Comparison of ENCODE assay signal across 13 cellular contexts in the genomic region with DNA sequence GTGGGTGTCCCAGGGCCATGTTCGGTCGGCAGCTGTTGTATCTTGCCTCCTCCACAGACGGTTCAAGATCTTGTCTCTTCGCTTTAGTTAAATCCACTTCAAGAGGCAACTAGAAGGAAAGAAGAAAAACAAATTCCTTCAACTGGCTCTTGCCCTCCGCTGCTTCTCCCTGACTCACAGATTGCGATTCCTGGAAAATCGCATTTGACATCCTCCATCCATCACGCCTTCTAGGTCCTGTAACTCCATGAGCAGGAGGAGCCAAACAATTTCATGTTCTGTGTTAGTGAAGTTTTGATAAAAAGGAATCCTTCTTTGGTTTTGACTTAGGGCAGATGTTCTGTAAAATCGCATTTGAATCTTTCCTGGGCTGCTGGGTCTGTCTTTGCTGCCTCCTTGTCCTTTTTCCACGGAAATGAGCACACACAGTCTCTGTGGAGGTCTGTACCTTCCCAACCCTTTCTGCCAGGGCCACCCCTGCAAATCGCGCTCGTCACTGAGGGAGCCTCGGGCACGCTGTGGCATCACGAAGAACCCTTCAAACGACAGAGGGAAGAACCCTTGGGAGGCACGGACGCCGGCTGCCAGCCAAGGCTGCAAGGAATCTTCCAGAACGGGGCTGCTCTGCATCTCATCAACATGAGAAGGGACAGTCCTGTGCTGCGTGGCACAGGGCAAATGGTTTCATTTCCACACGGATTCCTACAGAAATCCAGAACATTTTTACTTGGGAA. TPM values are rescaled to one million over a fixed set of nuclear protein-coding genes. Genes with fewer than 3 reads are reported as not detected.
DNase-seq lines count a peak whose midpoint lies in the region; ATAC-seq and TF ChIP-seq lines count a peak whose summit lies in the region.
"Had no signal": no experiment of that assay in that cellular context is flagged by ENCODE, and none has a peak within 500 bp of the region (broad histone marks: within the 10 kb centered on the region; RNA-seq: fewer than 3 reads in every experiment).

No MANE protein-coding gene starts in this region.

- H3K27me3 Mint-ChIP-seq in activated T-cell treated with anti-CD3 and anti-CD28 coated beads, Interleukin-2, amount 50 U/mL, for 24 hours: no peaks in the 10 kb centered on the region
- no peaks in the 10 kb centered on the region for H3K27me3 Mint-ChIP-seq in IgD-negative memory B cell
- H3K27me3 Mint-ChIP-seq in endodermal cell (ENCODE audit: insufficient read depth): no peaks in the 10 kb centered on the region
- H3K27me3 Mint-ChIP-seq in mesothelial cell of epicardium (ENCODE audit: low read depth): no peaks in the 10 kb centered on the region

- H3K36me3 ChIP-seq in endodermal cell (ENCODE audit: control insufficient read depth, insufficient read depth, low read length): peaks cover 85% of the 10 kb centered on the region

- peaks cover 32% of the 10 kb centered on the region for H3K4me1 Mint-ChIP-seq in activated T-cell treated with anti-CD3 and anti-CD28 coated beads, Interleukin-2, amount 50 U/mL, for 24 hours (ENCODE audit: low read depth)
- H3K4me1 Mint-ChIP-seq in IgD-negative memory B cell (peaks cover 0 to 10% (median 7%) of the 10 kb centered on the region in 3 donors), endodermal cell (peaks cover 15% of the 10 kb centered on the region), mesothelial cell of epicardium (no peaks in the 10 kb centered on the region)
- peaks cover 8% of the 10 kb centered on the region for H3K4me1 Mint-ChIP-seq in stimulated activated effector memory CD8-positive, alpha-beta T cell treated with anti-CD3 and anti-CD28 coated beads, Interleukin-12 subunit alpha, Interleukin-12 subunit beta, amount 100 ng/mL, for 72 hours

- 94 to 95% methylated on average over 22 to 23 of the region's 23 CpGs for WGBS in endodermal cell (ENCODE audit: insufficient coverage in 1 of 2, insufficient read length in 1 of 2), 2 experiments

- H3K27ac Mint-ChIP-seq in activated T-cell treated with anti-CD3 and anti-CD28 coated beads, Interleukin-2, amount 50 U/mL, for 24 hours: peak overlapping the region; percentile 68
- H3K27ac Mint-ChIP-seq in IgD-negative memory B cell (peak overlapping the region in 2 of 3 donors; percentile 61 to 76), endodermal cell (peak overlapping the region; percentile 0), mesothelial cell of epicardium (no peak overlapping the region)
- peak overlapping the region; percentile 87 for H3K27ac Mint-ChIP-seq in stimulated activated effector memory CD8-positive, alpha-beta T cell treated with anti-CD3 and anti-CD28 coated beads, Interleukin-12 subunit alpha, Interleukin-12 subunit beta, amount 100 ng/mL, for 72 hours

- no peak overlapping the region for H3K27ac ChIP-seq in endodermal cell (ENCODE audit: low read depth, low read length)
- H3K27ac ChIP-seq: VCaP had no signal

- H3K9ac ChIP-seq in endodermal cell (ENCODE audit: extremely low read depth, low read length, poor library complexity, severe bottlenecking): no peak overlapping the region

- H3K4me3 ChIP-seq in endodermal cell (ENCODE audit: low read length): no peak overlapping the region

- ATAC-seq in stimulated activated effector memory CD8-positive, alpha-beta T cell treated with anti-CD3 and anti-CD28 coated beads, Interleukin-12 subunit alpha, Interleukin-12 subunit beta, amount 100 ng/mL, for 72 hours: no peak
- no peak for ATAC-seq in SK-N-SH treated with all-trans-retinoic acid at 6 μM for 48 hours

- no peaks in the 10 kb centered on the region for H3K4me1 ChIP-seq in endodermal cell (ENCODE audit: control insufficient read depth, insufficient read depth, low read length)

- H3K27me3 ChIP-seq in endodermal cell (ENCODE audit: control insufficient read depth, insufficient read depth, low read length, poor library complexity, severe bottlenecking): no peaks in the 10 kb centered on the region

- peaks cover 84% of the 10 kb centered on the region for H3K36me3 Mint-ChIP-seq in activated T-cell treated with anti-CD3 and anti-CD28 coated beads, Interleukin-2, amount 50 U/mL, for 24 hours (ENCODE audit: low read depth)
- H3K36me3 Mint-ChIP-seq in IgD-negative memory B cell (peaks cover 4% of the 10 kb centered on the region), endodermal cell (ENCODE audit: low read depth) (peaks cover 90% of the 10 kb centered on the region), mesothelial cell of epicardium (peaks cover 61% of the 10 kb centered on the region)
- peaks cover 93% of the 10 kb centered on the region for H3K36me3 Mint-ChIP-seq in stimulated activated effector memory CD8-positive, alpha-beta T cell treated with anti-CD3 and anti-CD28 coated beads, Interleukin-12 subunit alpha, Interleukin-12 subunit beta, amount 100 ng/mL, for 72 hours

- no peak for TF ChIP-seq CTCF in endodermal cell (conservative IDR thresholded peaks at IDR 0.05)
- TF ChIP-seq CTCF in mesothelial cell of epicardium (IDR thresholded peaks at IDR 0.05; ENCODE audit: unreplicated experiment): no peak

- no peak overlapping the region for H3K4me3 Mint-ChIP-seq in activated T-cell treated with anti-CD3 and anti-CD28 coated beads, Interleukin-2, amount 50 U/mL, for 24 hours
- H3K4me3 Mint-ChIP-seq in IgD-negative memory B cell: peak overlapping the region in 2 of 4 donors; percentile 10 to 43
- no peak overlapping the region for H3K4me3 Mint-ChIP-seq in endodermal cell
- H3K4me3 Mint-ChIP-seq in stimulated activated effector memory CD8-positive, alpha-beta T cell treated with anti-CD3 and anti-CD28 coated beads, Interleukin-12 subunit alpha, Interleukin-12 subunit beta, amount 100 ng/mL, for 72 hours: no peak overlapping the region
- no peak overlapping the region for H3K4me3 Mint-ChIP-seq in mesothelial cell of epicardium

- H3K9me3 ChIP-seq in endodermal cell (ENCODE audit: control insufficient read depth, low read length): no peaks in the 10 kb centered on the region

- no peaks in the 10 kb centered on the region for H3K9me3 Mint-ChIP-seq in activated T-cell treated with anti-CD3 and anti-CD28 coated beads, Interleukin-2, amount 50 U/mL, for 24 hours
- H3K9me3 Mint-ChIP-seq in IgD-negative memory B cell (no peaks in the 10 kb centered on the region), endodermal cell (no peaks in the 10 kb centered on the region), mesothelial cell of epicardium (no peaks in the 10 kb centered on the region)
- H3K9me3 Mint-ChIP-seq in stimulated activated effector memory CD8-positive, alpha-beta T cell treated with anti-CD3 and anti-CD28 coated beads, Interleukin-12 subunit alpha, Interleukin-12 subunit beta, amount 100 ng/mL, for 72 hours: no peaks in the 10 kb centered on the region

- DNase-seq in activated T-cell treated with anti-CD3 and anti-CD28 coated beads, Interleukin-2, amount 50 U/mL, for 24 hours: no peak
- DNase-seq in activated T-cell treated with anti-CD3 and anti-CD28 coated beads, Interleukin-2, amount 50 U/mL, for 1 hour: no peak
- DNase-seq in endodermal cell: no peak
- no peak for DNase-seq in stimulated activated effector memory CD8-positive, alpha-beta T cell treated with anti-CD3 and anti-CD28 coated beads, Interleukin-12 subunit alpha, Interleukin-12 subunit beta, amount 100 ng/mL, for 72 hours (ENCODE audit: low spot score in 2 of 2)
- DNase-seq in NCI-H1417 (lab: John Stamatoyannopoulos, UW): no peak
- no peak for DNase-seq in mesothelial cell of epicardium (ENCODE audit: low spot score in 2 of 2, unreplicated experiment in 2 of 2)
- DNase-seq: ACHN; EL; NK-92 treated with Interleukin-12 subunit alpha and Interleukin-12 subunit beta, amount 100 ng/mL, for 24 hours; RPMI8226 had no signal

TF ChIP-seq in SK-N-SH treated with all-trans-retinoic acid at 6 μM for 48 hours, 23 proteins besides CTCF, POLR2A, EP300 and RAD21 (continues in another document):
- TF ChIP-seq, protein P1, sequence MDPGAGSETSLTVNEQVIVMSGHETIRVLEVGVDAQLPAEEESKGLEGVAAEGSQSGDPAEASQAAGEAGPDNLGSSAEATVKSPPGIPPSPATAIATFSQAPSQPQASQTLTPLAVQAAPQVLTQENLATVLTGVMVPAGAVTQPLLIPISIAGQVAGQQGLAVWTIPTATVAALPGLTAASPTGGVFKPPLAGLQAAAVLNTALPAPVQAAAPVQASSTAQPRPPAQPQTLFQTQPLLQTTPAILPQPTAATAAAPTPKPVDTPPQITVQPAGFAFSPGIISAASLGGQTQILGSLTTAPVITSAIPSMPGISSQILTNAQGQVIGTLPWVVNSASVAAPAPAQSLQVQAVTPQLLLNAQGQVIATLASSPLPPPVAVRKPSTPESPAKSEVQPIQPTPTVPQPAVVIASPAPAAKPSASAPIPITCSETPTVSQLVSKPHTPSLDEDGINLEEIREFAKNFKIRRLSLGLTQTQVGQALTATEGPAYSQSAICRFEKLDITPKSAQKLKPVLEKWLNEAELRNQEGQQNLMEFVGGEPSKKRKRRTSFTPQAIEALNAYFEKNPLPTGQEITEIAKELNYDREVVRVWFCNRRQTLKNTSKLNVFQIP (CRISPR knock-in tag; IDR thresholded peaks at IDR 0.05; ENCODE audit: borderline replicate concordance, low read depth): no peak
- TF ChIP-seq, protein P2, sequence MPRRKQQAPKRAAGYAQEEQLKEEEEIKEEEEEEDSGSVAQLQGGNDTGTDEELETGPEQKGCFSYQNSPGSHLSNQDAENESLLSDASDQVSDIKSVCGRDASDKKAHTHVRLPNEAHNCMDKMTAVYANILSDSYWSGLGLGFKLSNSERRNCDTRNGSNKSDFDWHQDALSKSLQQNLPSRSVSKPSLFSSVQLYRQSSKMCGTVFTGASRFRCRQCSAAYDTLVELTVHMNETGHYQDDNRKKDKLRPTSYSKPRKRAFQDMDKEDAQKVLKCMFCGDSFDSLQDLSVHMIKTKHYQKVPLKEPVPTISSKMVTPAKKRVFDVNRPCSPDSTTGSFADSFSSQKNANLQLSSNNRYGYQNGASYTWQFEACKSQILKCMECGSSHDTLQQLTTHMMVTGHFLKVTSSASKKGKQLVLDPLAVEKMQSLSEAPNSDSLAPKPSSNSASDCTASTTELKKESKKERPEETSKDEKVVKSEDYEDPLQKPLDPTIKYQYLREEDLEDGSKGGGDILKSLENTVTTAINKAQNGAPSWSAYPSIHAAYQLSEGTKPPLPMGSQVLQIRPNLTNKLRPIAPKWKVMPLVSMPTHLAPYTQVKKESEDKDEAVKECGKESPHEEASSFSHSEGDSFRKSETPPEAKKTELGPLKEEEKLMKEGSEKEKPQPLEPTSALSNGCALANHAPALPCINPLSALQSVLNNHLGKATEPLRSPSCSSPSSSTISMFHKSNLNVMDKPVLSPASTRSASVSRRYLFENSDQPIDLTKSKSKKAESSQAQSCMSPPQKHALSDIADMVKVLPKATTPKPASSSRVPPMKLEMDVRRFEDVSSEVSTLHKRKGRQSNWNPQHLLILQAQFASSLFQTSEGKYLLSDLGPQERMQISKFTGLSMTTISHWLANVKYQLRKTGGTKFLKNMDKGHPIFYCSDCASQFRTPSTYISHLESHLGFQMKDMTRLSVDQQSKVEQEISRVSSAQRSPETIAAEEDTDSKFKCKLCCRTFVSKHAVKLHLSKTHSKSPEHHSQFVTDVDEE (CRISPR knock-in tag; IDR thresholded peaks at IDR 0.05): no peak
- TF ChIP-seq RARB (CRISPR knock-in tag; IDR thresholded peaks at IDR 0.05): no peak
- TF ChIP-seq TCF4 (CRISPR knock-in tag; IDR thresholded peaks at IDR 0.05; ENCODE audit: borderline replicate concordance): no peak

RNA-seq across cellular contexts. Expression of a gene that starts 32.6 kb away (rescaled TPM):
- 8.8 TPM for polyA plus RNA-seq in IgD-negative memory B cell
- 10 to 100 TPM; 24.3 to 35.1 TPM for total RNA-seq in endodermal cell
- polyA plus RNA-seq in endodermal cell (2013, experiment 1 of 2): 31.6 TPM
- polyA plus RNA-seq in endodermal cell (2013, experiment 2 of 2): 20.3 TPM
- 21.6 to 25.0 TPM (median 23.4 TPM) in 3 replicates for total RNA-seq in mesothelial cell of epicardium
